Comparison of ENCODE assay signal across 8 cellular contexts in genomic region chr1:154955718-154956513, GRCh38. TPM values are rescaled to one million over a fixed set of nuclear protein-coding genes. Genes with fewer than 3 reads are reported as not detected.
DNase-seq lines count a peak whose midpoint lies in the region; ATAC-seq, FAIRE-seq and TF ChIP-seq lines count a peak whose summit lies in the region.

PBXIP1 (minus strand) TSS chr1:154956099; CDS start chr1:154953721, 2,378 bp downstream.

- no peaks in the 10 kb centered on the region for H3K9me3 ChIP-seq in Peyer's patch

- H3K27me3 Mint-ChIP-seq in activated T-cell treated with anti-CD3 and anti-CD28 coated beads, Interleukin-2, amount 50 U/mL, for 4 hours (ENCODE audit: low read depth): no peaks in the 10 kb centered on the region

- FAIRE-seq in D721Med (lab: Jason Lieb, UNC): peak; percentile 89

- peak within 1 kb of the TSS; percentile 77 to 86 (median 82) for H3K27ac ChIP-seq in Peyer's patch

- H3K4me1 Mint-ChIP-seq in activated T-cell treated with anti-CD3 and anti-CD28 coated beads, Interleukin-2, amount 50 U/mL, for 4 hours (ENCODE audit: low read depth): peaks cover 75% of the 10 kb centered on the region

- peaks cover 0 to 23% (median 0%) of the 10 kb centered on the region in 3 donors for H3K36me3 ChIP-seq in Peyer's patch

- peak within 1 kb of the TSS; percentile 45 to 70 (median 58) for H3K4me3 ChIP-seq in Peyer's patch

- peak; percentile 99 for DNase-seq in D721Med (ENCODE audit: insufficient read length, low spot score)
- DNase-seq in Kasumi-1 (lab: John Stamatoyannopoulos, UW): peak; percentile 90 to 92
- DNase-seq in Peyer's patch: peak; percentile 68 to 93 (median 82)
- peak; percentile 67 for DNase-seq in activated T-cell treated with anti-CD3 and anti-CD28 coated beads, Interleukin-2, amount 50 U/mL, for 4 hours
- peak; percentile 90 to 92 for DNase-seq in erythroblast (lab: John Stamatoyannopoulos, UW)
- peak; percentile 91 for DNase-seq in mucosa of gallbladder (ENCODE audit: low spot score)
- peak; percentile 58 to 61 for DNase-seq in stimulated activated CD8-positive, alpha-beta memory T cell treated with anti-CD3 and anti-CD28 coated beads, Interleukin-7, amount 100 ng/mL, for 1 hour (ENCODE audit: low read depth in 2 of 2)

- no peaks in the 10 kb centered on the region for H3K9me3 Mint-ChIP-seq in activated T-cell treated with anti-CD3 and anti-CD28 coated beads, Interleukin-2, amount 50 U/mL, for 4 hours

- no peaks in the 10 kb centered on the region for H3K27me3 ChIP-seq in Peyer's patch

- ATAC-seq in GM21619 (IDR thresholded peaks at IDR 0.05; ENCODE audit: unreplicated experiment): peak; percentile 52
- ATAC-seq in activated T-cell treated with anti-CD3 and anti-CD28 coated beads, Interleukin-2, amount 50 U/mL, for 4 hours: peak; percentile 71

- TF ChIP-seq POLR2A in Peyer's patch (IDR thresholded peaks at IDR 0.05): peak in 1 of 2 donors; percentile 48
- TF ChIP-seq POLR2A in erythroblast (IDR thresholded peaks at IDR 0.05; ENCODE audit: low read length): peak; percentile 66

- peak within 1 kb of the TSS; percentile 86 for H3K4me3 Mint-ChIP-seq in activated T-cell treated with anti-CD3 and anti-CD28 coated beads, Interleukin-2, amount 50 U/mL, for 4 hours

- peak; percentile 25 for TF ChIP-seq CTCF in D721Med (IDR thresholded peaks at IDR 0.05; ENCODE audit: insufficient read depth, missing control alignments)
- TF ChIP-seq CTCF in Peyer's patch (IDR thresholded peaks at IDR 0.05): peak in 2 of 6 experiments; percentile 5 to 12

- peaks cover 0 to 61% (median 29%) of the 10 kb centered on the region in 4 donors for H3K4me1 ChIP-seq in Peyer's patch

- H3K36me3 Mint-ChIP-seq in activated T-cell treated with anti-CD3 and anti-CD28 coated beads, Interleukin-2, amount 50 U/mL, for 4 hours (ENCODE audit: insufficient read depth): peaks cover 5% of the 10 kb centered on the region

RNA-seq across cellular contexts. Expression of gene PBXIP1, which starts in this region (rescaled TPM):
- total RNA-seq in Peyer's patch: 100 to 1,000 TPM in 3 of 4 donors, 10 to 100 TPM in 1; 66.6 to 117 (median 109) TPM
- total RNA-seq in activated T-cell treated with anti-CD3 and anti-CD28 coated beads, Interleukin-2, amount 50 U/mL, for 4 hours: 10 to 100 TPM in 1 of 3 donors, 1 to 10 TPM in 2; 7.7 to 12.7 (median 9.5) TPM
- 208 TPM for total RNA-seq in mucosa of gallbladder

Comparison
In these comparisons a context has a peak if more than half of its experiments do, and no peak if none do; other contexts are left out.
1. Peak in every context shown above with its lines: DNase-seq, ATAC-seq, H3K4me3 ChIP-seq and H3K27ac ChIP-seq.
2. RNA of gene PBXIP1 (total RNA-seq): 208 TPM in mucosa of gallbladder (single experiment) and 66.6 to 117 TPM in Peyer's patch; 7.7 to 12.7 TPM in activated T-cell treated with anti-CD3 and anti-CD28 coated beads, Interleukin-2, amount 50 U/mL, for 4 hours; every median in the first group is over 4 times any median in the second.